1 cellular context compared by ENCODE assay signal in genomic region chr7:139828446-139828845, GRCh38.
TF ChIP-seq lines count a peak whose summit lies in the region.

No MANE protein-coding gene starts in this region.

TF ChIP-seq in GM12878, 131 proteins besides CTCF, POLR2A, EP300 and RAD21:
- TF ChIP-seq RBBP5 (conservative IDR thresholded peaks at IDR 0.05) (no peak), ZNF24 (IDR thresholded peaks at IDR 0.05) (no peak), NRF1 (conservative IDR thresholded peaks at IDR 0.05; ENCODE audit: low read depth, low read length) (no peak), MEF2A (IDR thresholded peaks at IDR 0.05; ENCODE audit: insufficient read depth, low read depth, low read length) (no peak), SREBF2 (IDR thresholded peaks at IDR 0.05; ENCODE audit: low read length) (no peak), HCFC1 (IDR thresholded peaks at IDR 0.05; ENCODE audit: low read length) (no peak), BMI1 (IDR thresholded peaks at IDR 0.05; ENCODE audit: borderline replicate concordance) (no peak), ASH2L (IDR thresholded peaks at IDR 0.05; ENCODE audit: borderline replicate concordance, low read depth) (no peak), RELB (IDR thresholded peaks at IDR 0.05; ENCODE audit: low read depth) (no peak), IRF4 (IDR thresholded peaks at IDR 0.05; ENCODE audit: low read depth, low read length) (no peak), POLR2AphosphoS5 (IDR thresholded peaks at IDR 0.05; ENCODE audit: low read length) (no peak), CBX3 (IDR thresholded peaks at IDR 0.05; ENCODE audit: borderline replicate concordance, low read depth) (no peak), PRDM15 (CRISPR knock-in tag; IDR thresholded peaks at IDR 0.05) (no peak), NBN (IDR thresholded peaks at IDR 0.05) (no peak)
